In the genomic region with DNA sequence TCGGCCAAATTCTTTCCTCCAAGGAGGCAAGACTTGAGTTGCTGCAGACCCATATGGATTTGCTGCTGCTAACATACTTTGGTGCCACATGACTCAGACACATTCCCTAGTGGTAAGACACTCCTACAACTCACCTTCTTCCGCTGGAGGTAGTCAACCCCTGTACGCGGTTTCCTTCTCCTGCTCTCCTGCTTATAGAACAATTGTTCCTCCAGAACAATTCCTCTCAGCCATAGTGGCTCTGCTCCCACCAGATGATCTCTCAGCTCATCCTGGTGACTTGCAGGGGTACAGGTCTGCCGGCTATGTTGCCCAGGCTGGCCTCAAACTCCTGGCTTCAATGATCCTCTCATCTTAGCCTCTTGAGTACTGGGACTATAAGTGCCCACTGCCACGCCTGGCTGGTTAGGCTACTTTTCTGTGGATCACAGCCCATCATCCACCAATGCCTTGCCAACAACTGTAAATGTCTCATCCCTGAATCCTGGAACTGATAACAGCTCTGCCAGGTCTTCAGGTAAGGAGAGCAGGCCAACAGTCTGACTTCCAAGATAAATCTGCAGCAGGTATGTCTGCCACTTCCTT, we compare ENCODE assay signal across 13 cellular contexts. TPM values are rescaled to one million over a fixed set of nuclear protein-coding genes. Genes with fewer than 3 reads are reported as not detected.
"Had no signal": no experiment of that assay in that cellular context is flagged by ENCODE, and none has a peak within 500 bp of the region (broad histone marks: within the 10 kb centered on the region; RNA-seq: fewer than 3 reads in every experiment).

No MANE protein-coding gene starts in this region.

- H3K4me3 ChIP-seq: ascending aorta, cardiac muscle cell, colonic mucosa, gastroesophageal sphincter, ovary, thoracic aorta had no signal

- H3K27ac ChIP-seq: ascending aorta, colonic mucosa, gastroesophageal sphincter, ovary, thoracic aorta had no signal

- H3K4me1 Mint-ChIP-seq: neural crest cell had no signal

- H3K27me3 ChIP-seq: ascending aorta, cardiac muscle cell, colonic mucosa, gastroesophageal sphincter, ovary had no signal

- ATAC-seq: gastroesophageal sphincter; stimulated activated naive CD8-positive, alpha-beta T cell treated with anti-CD3 and anti-CD28 coated beads, Interleukin-15, amount 100 ng/mL, for 72 hours had no signal

- DNase-seq: activated gamma-delta T cell; colonic mucosa; effector CD4-positive, alpha-beta T cell; ovary; stimulated activated CD4-positive, alpha-beta T cell treated with anti-CD3 and anti-CD28 coated beads, Interleukin-4, amount 100 ng/mL, for 24 hours; stimulated activated naive CD8-positive, alpha-beta T cell treated with anti-CD3 and anti-CD28 coated beads, Interleukin-15, amount 100 ng/mL, for 72 hours had no signal

- H3K36me3 ChIP-seq: cardiac muscle cell, colonic mucosa, ovary had no signal

- H3K27me3 Mint-ChIP-seq: stimulated activated naive CD8-positive, alpha-beta T cell treated with anti-CD3 and anti-CD28 coated beads, Interleukin-15, amount 100 ng/mL, for 72 hours had no signal

- H3K4me1 ChIP-seq: colonic mucosa had no signal

- H3K4me3 Mint-ChIP-seq: neural crest cell; stimulated activated naive CD8-positive, alpha-beta T cell treated with anti-CD3 and anti-CD28 coated beads, Interleukin-15, amount 100 ng/mL, for 72 hours had no signal

- H3K9me3 Mint-ChIP-seq: neural crest cell; stimulated activated naive CD8-positive, alpha-beta T cell treated with anti-CD3 and anti-CD28 coated beads, Interleukin-15, amount 100 ng/mL, for 72 hours had no signal

- H3K9me3 ChIP-seq: ascending aorta, colonic mucosa, gastroesophageal sphincter, ovary, thoracic aorta had no signal

RNA-seq across cellular contexts. Expression of a gene that starts 2.4 kb away (rescaled TPM):
- total RNA-seq: cardiac muscle cell, myocyte, neural crest cell, renal cortical epithelial cell had no signal

RNA-seq across cellular contexts. Expression of a gene that starts 54.5 kb away (rescaled TPM):
- total RNA-seq: ascending aorta, gastroesophageal sphincter, myocyte, neural crest cell, renal cortical epithelial cell, thoracic aorta had no signal
